Comparison of ENCODE assay signal across 34 cellular contexts in the genomic region with DNA sequence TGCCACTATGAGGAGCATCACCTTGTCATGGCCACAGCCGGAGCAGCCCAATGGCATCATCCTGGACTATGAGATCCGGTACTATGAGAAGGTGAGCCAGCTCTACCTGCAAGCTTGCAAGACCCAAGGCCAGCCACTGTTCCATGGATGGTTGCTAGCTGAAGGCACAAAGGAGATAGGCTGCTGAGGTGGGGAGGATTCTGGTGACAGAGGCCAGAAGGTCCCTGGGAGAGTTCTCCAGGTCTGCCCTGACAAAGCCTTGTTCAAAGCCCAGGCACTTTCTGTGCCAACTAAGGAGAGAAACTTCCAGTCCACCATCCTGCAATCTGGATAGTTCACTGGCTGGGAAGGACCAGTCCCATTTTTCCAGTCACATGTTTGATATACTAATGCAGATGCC.
"Had no signal": no experiment of that assay in that cellular context is flagged by ENCODE, and none has a peak within 500 bp of the region (broad histone marks: within the 10 kb centered on the region; RNA-seq: fewer than 3 reads in every experiment).

No MANE protein-coding gene starts in this region.

- H3K9ac ChIP-seq: KMS-11 had no signal

- H3K27me3 ChIP-seq: MG63 had no signal

- DNase-seq: Karpas-422, Kasumi-1, MG63, MM.1S, MV-4-11, NCI-H1048, NCI-H1092, NCI-H1092 treated with DMSO at 0.1 percent for 48 hours, NCI-H1105, NCI-H1105 treated with DMSO at 0.1 percent for 48 hours, NCI-H1417, NCI-H1417 treated with DMSO at 0.1 percent for 48 hours, NCI-H1436, NCI-H1436 treated with DMSO at 0.1 percent for 48 hours, NCI-H146, NCI-H1694, NCI-H1694 treated with DMSO at 0.1 percent for 48 hours, NCI-H187, NCI-H187 treated with DMSO at 0.1 percent for 48 hours, NCI-H1930, NCI-H2029, NCI-H2029 treated with DMSO at 0.1 percent for 48 hours, NCI-H2081, NCI-H2081 treated with DMSO at 0.1 percent for 48 hours, NCI-H2107, NCI-H2171, NCI-H2171 treated with DMSO at 0.1 percent for 48 hours, NCI-H2227 treated with DMSO at 0.1 percent for 48 hours, NCI-H226, NCI-H345, NCI-H446, NCI-H446 treated with DMSO at 0.1 percent for 48 hours, NCI-H510A had no signal

- H3K9me3 ChIP-seq: MG63 had no signal

- H3K4me3 ChIP-seq: MG63 had no signal

- H3K4me2 ChIP-seq: KMS-11 had no signal

- H3K27ac ChIP-seq: KMS-11 had no signal

- H3K36me3 ChIP-seq: MG63 had no signal
